In the genomic region with DNA sequence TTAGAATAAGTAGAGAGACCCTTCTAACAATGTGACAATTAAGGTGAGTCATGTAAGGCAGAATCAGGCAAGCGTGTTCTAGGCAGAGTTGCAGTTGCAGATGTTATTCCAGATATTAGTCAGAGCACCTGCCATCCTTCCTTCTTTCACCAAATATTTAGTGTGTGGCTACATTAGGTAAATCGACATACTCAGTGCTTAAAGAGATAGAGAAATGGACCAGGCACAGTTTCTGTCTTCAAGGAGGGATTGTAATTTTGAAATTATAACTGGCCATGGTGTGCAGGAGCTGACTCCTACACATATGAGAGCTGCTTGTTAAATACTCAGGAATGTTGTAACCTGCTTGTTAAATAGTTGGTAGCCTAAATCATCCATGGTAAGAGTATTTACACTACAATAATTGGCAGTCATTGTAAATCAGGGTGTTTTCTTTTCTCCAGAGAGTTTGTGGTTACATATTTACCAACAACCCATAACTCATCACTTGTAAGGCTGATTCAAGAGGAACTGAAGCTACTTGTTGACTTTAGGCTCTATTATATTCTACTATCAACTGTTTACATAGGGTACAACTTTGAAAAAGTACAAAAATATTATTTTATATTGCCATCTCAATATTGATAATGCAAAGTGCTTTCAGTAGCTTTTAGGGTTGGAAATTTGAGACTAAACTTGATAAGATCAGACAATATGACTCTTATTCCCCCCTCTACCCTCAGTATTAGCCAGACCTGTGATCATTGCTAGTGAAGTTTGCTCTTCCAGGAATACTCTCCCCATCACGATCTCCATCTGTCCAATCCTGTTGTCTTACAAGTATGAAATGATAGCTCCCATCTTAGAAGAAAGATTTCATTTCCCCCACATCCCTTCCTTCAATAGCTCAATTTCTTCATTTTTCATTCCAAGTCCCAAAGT, we compare ENCODE assay signal across 9 cellular contexts.
DNase-seq lines count a peak whose midpoint lies in the region; ATAC-seq and TF ChIP-seq lines count a peak whose summit lies in the region.
"Had no signal": no experiment of that assay in that cellular context is flagged by ENCODE, and none has a peak within 500 bp of the region (broad histone marks: within the 10 kb centered on the region; RNA-seq: fewer than 3 reads in every experiment).

No MANE protein-coding gene starts in this region.

- peak; percentile 95 for ATAC-seq in GM19455 (IDR thresholded peaks at IDR 0.05; ENCODE audit: unreplicated experiment)
- peak; percentile 94 for ATAC-seq in HG03066 (IDR thresholded peaks at IDR 0.05; ENCODE audit: low read depth, unreplicated experiment)

- no peak overlapping the region for H2AFZ ChIP-seq in neural progenitor cell (replicated peaks)

- no peak overlapping the region for H3K9ac ChIP-seq in neural progenitor cell

- no peak for TF ChIP-seq CTCF in glutamatergic neuron (IDR thresholded peaks at IDR 0.05; ENCODE audit: partially characterized antibody, unreplicated experiment)
- no peak for TF ChIP-seq CTCF in neural progenitor cell (IDR thresholded peaks at IDR 0.05)

- no peaks in the 10 kb centered on the region for H3K9me3 ChIP-seq in neural progenitor cell (ENCODE audit: low read depth)

- H3K36me3 Mint-ChIP-seq in glutamatergic neuron (ENCODE audit: unreplicated experiment) (no peaks in the 10 kb centered on the region), neural progenitor cell (no peaks in the 10 kb centered on the region)

- H4K20me1 ChIP-seq in neural progenitor cell (ENCODE audit: low read depth), result no peaks in the 10 kb centered on the region

- H3K4me3 ChIP-seq in neural progenitor cell, result no peak overlapping the region

- H3K79me2 ChIP-seq in neural progenitor cell (ENCODE audit: low read depth), result no peaks in the 10 kb centered on the region

- H3K27me3 Mint-ChIP-seq in glutamatergic neuron (ENCODE audit: unreplicated experiment), result peaks cover 2% of the 10 kb centered on the region
- no peaks in the 10 kb centered on the region for H3K27me3 Mint-ChIP-seq in neural progenitor cell (ENCODE audit: insufficient read depth, low read depth)

- no peak overlapping the region for H3K4me2 ChIP-seq in neural progenitor cell

- no peaks in the 10 kb centered on the region for H3F3A ChIP-seq in neural progenitor cell (ENCODE audit: low read depth)

- H3K4me3 Mint-ChIP-seq in glutamatergic neuron (ENCODE audit: unreplicated experiment) (no peak overlapping the region), neural progenitor cell (no peak overlapping the region)

- H3K27ac Mint-ChIP-seq in glutamatergic neuron (ENCODE audit: unreplicated experiment), result no peak overlapping the region
- H3K27ac Mint-ChIP-seq in neural progenitor cell, result no peak overlapping the region

- DNase-seq in GM04503 (ENCODE audit: low read depth) (peak; percentile 73), amniotic epithelial cell (ENCODE audit: low read depth) (peak; percentile 76), glutamatergic neuron (no peak), anterior cingulate cortex (lab: John Stamatoyannopoulos, UW) (no peak), neural progenitor cell (ENCODE audit: low spot score) (no peak), middle frontal gyrus (ENCODE audit: extremely low spot score, low spot score) (no peak)
- DNase-seq: NCI-H1694 had no signal

- H3K27ac ChIP-seq in neural progenitor cell, result no peak overlapping the region

- H3K4me1 ChIP-seq in neural progenitor cell, result peaks cover 3% of the 10 kb centered on the region

- no peaks in the 10 kb centered on the region for H3K9me3 Mint-ChIP-seq in glutamatergic neuron (ENCODE audit: unreplicated experiment)
- no peaks in the 10 kb centered on the region for H3K9me3 Mint-ChIP-seq in neural progenitor cell

- no peaks in the 10 kb centered on the region for H3K36me3 ChIP-seq in neural progenitor cell

- no peaks in the 10 kb centered on the region for H3K27me3 ChIP-seq in neural progenitor cell

- H3K4me1 Mint-ChIP-seq in glutamatergic neuron (ENCODE audit: low read depth, unreplicated experiment), result no peaks in the 10 kb centered on the region
- H3K4me1 Mint-ChIP-seq in neural progenitor cell, result no peaks in the 10 kb centered on the region

Comparison
In these comparisons a context has a peak if more than half of its experiments do, and no peak if none do; other contexts are left out.
1. DNase-seq: peak in GM04503 (single experiment) and amniotic epithelial cell (single experiment); none in glutamatergic neuron (single experiment), anterior cingulate cortex (0 of 58), neural progenitor cell (single experiment) and middle frontal gyrus (single experiment).